ENCODE assay signal across 1 cellular context in genomic region chr1:114854693-114855320, GRCh38.
TF ChIP-seq lines count a peak whose summit lies in the region.

Gene SYCP1 (plus strand): TSS chr1:114854863. CDS start chr1:114855465, 602 bp downstream.

TF ChIP-seq in K562, 482 proteins besides CTCF, POLR2A, EP300 and RAD21 (continued from another document):
- TF ChIP-seq MGA (IDR thresholded peaks at IDR 0.05) (peak; percentile 69), ZNF347 (CRISPR knock-in tag; IDR thresholded peaks at IDR 0.05; ENCODE audit: low read depth) (no peak), STAG1 (CRISPR knock-in tag; IDR thresholded peaks at IDR 0.05; ENCODE audit: borderline replicate concordance) (no peak), ZBTB11 (CRISPR knock-in tag; IDR thresholded peaks at IDR 0.05) (no peak), PURB (CRISPR knock-in tag; IDR thresholded peaks at IDR 0.05; ENCODE audit: low read depth) (no peak), NCOA1 (IDR thresholded peaks at IDR 0.05; ENCODE audit: low read depth) (no peak), ZNF696 (CRISPR knock-in tag; conservative IDR thresholded peaks at IDR 0.05) (no peak), ZNF124 (CRISPR knock-in tag; IDR thresholded peaks at IDR 0.05) (no peak), CXXC5 (CRISPR knock-in tag; IDR thresholded peaks at IDR 0.05) (0 out of 2 replicates have a peak, but pooled peaks have one; percentile 23), ILF3 (IDR thresholded peaks at IDR 0.05; ENCODE audit: borderline replicate concordance) (no peak), POLR2AphosphoS5 (IDR thresholded peaks at IDR 0.05; ENCODE audit: control insufficient read depth, insufficient read depth, low read depth, low read length) (no peak)
